ENCODE assay signal across 1 cellular context in the genomic region with DNA sequence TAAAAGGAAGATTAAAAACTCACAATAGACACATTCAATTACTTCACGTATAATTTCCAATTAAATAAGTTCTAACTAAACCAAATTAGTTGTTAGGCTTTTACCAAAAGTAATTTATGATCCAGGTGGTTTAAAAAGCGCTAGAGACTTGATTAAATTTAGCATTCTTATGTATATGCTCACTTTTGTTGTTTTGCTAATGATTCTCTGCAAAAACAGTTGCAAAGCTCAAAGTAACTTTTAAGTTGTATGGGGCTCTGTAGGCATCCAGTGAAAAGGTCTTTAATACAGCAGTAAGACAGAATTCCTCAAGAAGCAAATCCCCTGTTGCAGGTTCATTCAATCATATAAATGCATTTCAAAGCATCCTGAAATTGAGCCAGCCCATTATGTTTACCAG.
TF ChIP-seq lines count a peak whose summit lies in the region.

No MANE protein-coding gene starts in this region.

TF ChIP-seq in GM23338, 12 proteins besides CTCF, POLR2A, EP300 and RAD21 (continued from another document):
- TF ChIP-seq NANOG (IDR thresholded peaks at IDR 0.05; ENCODE audit: borderline replicate concordance) = peak; percentile 67; the same call in 1 of the 2 replicates
- TF ChIP-seq, protein P1, sequence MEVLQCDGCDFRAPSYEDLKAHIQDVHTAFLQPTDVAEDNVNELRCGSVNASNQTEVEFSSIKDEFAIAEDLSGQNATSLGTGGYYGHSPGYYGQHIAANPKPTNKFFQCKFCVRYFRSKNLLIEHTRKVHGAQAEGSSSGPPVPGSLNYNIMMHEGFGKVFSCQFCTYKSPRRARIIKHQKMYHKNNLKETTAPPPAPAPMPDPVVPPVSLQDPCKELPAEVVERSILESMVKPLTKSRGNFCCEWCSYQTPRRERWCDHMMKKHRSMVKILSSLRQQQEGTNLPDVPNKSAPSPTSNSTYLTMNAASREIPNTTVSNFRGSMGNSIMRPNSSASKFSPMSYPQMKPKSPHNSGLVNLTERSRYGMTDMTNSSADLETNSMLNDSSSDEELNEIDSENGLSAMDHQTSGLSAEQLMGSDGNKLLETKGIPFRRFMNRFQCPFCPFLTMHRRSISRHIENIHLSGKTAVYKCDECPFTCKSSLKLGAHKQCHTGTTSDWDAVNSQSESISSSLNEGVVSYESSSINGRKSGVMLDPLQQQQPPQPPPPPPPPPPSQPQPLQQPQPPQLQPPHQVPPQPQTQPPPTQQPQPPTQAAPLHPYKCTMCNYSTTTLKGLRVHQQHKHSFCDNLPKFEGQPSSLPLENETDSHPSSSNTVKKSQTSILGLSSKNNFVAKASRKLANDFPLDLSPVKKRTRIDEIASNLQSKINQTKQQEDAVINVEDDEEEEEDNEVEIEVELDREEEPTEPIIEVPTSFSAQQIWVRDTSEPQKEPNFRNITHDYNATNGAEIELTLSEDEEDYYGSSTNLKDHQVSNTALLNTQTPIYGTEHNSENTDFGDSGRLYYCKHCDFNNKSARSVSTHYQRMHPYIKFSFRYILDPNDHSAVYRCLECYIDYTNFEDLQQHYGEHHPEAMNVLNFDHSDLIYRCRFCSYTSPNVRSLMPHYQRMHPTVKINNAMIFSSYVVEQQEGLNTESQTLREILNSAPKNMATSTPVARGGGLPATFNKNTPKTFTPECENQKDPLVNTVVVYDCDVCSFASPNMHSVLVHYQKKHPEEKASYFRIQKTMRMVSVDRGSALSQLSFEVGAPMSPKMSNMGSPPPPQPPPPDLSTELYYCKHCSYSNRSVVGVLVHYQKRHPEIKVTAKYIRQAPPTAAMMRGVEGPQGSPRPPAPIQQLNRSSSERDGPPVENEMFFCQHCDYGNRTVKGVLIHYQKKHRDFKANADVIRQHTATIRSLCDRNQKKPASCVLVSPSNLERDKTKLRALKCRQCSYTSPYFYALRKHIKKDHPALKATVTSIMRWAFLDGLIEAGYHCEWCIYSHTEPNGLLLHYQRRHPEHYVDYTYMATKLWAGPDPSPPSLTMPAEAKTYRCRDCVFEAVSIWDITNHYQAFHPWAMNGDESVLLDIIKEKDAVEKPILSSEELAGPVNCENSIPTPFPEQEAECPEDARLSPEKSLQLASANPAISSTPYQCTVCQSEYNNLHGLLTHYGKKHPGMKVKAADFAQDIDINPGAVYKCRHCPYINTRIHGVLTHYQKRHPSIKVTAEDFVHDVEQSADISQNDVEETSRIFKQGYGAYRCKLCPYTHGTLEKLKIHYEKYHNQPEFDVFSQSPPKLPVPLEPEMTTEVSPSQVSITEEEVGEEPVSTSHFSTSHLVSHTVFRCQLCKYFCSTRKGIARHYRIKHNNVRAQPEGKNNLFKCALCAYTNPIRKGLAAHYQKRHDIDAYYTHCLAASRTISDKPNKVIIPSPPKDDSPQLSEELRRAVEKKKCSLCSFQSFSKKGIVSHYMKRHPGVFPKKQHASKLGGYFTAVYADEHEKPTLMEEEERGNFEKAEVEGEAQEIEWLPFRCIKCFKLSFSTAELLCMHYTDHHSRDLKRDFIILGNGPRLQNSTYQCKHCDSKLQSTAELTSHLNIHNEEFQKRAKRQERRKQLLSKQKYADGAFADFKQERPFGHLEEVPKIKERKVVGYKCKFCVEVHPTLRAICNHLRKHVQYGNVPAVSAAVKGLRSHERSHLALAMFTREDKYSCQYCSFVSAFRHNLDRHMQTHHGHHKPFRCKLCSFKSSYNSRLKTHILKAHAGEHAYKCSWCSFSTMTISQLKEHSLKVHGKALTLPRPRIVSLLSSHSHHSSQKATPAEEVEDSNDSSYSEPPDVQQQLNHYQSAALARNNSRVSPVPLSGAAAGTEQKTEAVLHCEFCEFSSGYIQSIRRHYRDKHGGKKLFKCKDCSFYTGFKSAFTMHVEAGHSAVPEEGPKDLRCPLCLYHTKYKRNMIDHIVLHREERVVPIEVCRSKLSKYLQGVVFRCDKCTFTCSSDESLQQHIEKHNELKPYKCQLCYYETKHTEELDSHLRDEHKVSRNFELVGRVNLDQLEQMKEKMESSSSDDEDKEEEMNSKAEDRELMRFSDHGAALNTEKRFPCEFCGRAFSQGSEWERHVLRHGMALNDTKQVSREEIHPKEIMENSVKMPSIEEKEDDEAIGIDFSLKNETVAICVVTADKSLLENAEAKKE (CRISPR knock-in tag; IDR thresholded peaks at IDR 0.05) = no peak
- TF ChIP-seq STAT1 (IDR thresholded peaks at IDR 0.05; ENCODE audit: unreplicated experiment) = no peak
- no peak for TF ChIP-seq ZNF114 (CRISPR knock-in tag; IDR thresholded peaks at IDR 0.05)
TF ChIP-seq in GM23338: peak in this region for 1.
